ENCODE assay signal across 8 cellular contexts in the genomic region with DNA sequence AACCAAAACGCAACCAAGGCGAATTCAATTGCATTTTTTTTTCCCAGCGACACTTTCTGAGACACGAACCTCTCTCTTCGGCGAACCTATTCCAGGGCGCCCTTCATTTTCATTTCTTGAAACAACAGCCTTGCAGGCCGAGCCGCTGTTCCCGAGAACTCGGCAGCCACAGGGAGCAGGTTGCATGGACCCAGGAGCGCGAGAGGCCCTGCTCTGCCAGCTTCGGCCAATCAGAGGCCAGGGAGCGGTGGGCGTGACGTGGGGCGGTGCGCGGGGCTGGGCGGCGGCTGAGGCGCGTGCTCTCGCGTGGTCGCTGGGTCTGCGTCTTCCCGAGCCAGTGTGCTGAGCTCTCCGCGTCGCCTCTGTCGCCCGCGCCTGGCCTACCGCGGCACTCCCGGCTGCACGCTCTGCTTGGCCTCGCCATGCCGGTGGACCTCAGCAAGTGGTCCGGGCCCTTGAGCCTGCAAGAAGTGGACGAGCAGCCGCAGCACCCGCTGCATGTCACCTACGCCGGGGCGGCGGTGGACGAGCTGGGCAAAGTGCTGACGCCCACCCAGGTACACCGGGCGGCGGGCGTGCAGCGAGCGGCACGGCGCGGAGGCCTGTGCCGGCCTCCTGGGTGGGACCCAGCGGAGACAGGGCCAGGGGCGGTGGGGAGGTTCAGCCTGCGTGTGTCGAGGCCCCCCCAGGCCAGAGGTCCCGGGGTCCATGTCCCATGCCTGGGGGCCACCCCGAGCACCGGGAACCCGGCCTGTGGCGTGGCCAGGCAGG. TPM values are rescaled to one million over a fixed set of nuclear protein-coding genes. Genes with fewer than 3 reads are reported as not detected.
A peak's percentile ranks its signal among the peaks of the same experiment; 100 is the strongest.
DNase-seq lines count a peak whose midpoint lies in the region; ATAC-seq and TF ChIP-seq lines count a peak whose summit lies in the region.

PEBP1 (plus strand) TSS at position 337 of the 771 bp plus-strand sequence; CDS start at position 423, 86 bp downstream.

- H3K4me3 ChIP-seq in Panc1 (ENCODE audit: low read depth in 2 of 2, low read length in 2 of 2) (peak within 1 kb of the TSS; percentile 77 to 80), esophagus (ENCODE audit: low read depth in 1 of 2, low read length in 2 of 2) (peak within 1 kb of the TSS; percentile 75 to 89), muscle layer of colon (ENCODE audit: low read depth in 1 of 2, low read length in 2 of 2) (peak within 1 kb of the TSS; percentile 73 to 96)

- in situ Hi-C loops in Panc1 (cut with HindIII; ENCODE audit: low pct_unique_long_range_greater_than_20kb, low sequenced_read_pairs): no loop called here

- H3K27me3 Mint-ChIP-seq in IgD-negative memory B cell: no peaks in the 10 kb centered on the region
- H3K27me3 Mint-ChIP-seq in activated T-cell treated with anti-CD3 and anti-CD28 coated beads, Interleukin-2, amount 50 U/mL, for 4 hours (ENCODE audit: low read depth): no peaks in the 10 kb centered on the region

- peak within 1 kb of the TSS; percentile 84 for H3K9ac ChIP-seq in muscle layer of colon (ENCODE audit: low read length)

- H3K9me3 Mint-ChIP-seq in IgD-negative memory B cell: no peaks in the 10 kb centered on the region
- no peaks in the 10 kb centered on the region for H3K9me3 Mint-ChIP-seq in activated T-cell treated with anti-CD3 and anti-CD28 coated beads, Interleukin-2, amount 50 U/mL, for 4 hours

- peak within 1 kb of the TSS; percentile 54 to 93 (median 64) for H3K27ac Mint-ChIP-seq in IgD-negative memory B cell

- H3K36me3 ChIP-seq in Panc1 (ENCODE audit: control insufficient read depth, insufficient read depth, low read length) (no peaks in the 10 kb centered on the region; the same call in 1 of the 2 replicates), esophagus (ENCODE audit: control insufficient read depth in 2 of 2, insufficient read depth in 2 of 2, low read length in 1 of 2) (peaks cover 5 to 9% of the 10 kb centered on the region in 2 donors), muscle layer of colon (ENCODE audit: insufficient read depth, low read length) (peaks cover 18% of the 10 kb centered on the region)

- peak; percentile 95 for ATAC-seq in GM21529 (IDR thresholded peaks at IDR 0.05; ENCODE audit: unreplicated experiment)
- ATAC-seq in Panc1: peak; percentile 99
- ATAC-seq in activated T-cell treated with anti-CD3 and anti-CD28 coated beads, Interleukin-2, amount 50 U/mL, for 4 hours: peak; percentile 99 to 100

- H3K4me1 Mint-ChIP-seq in IgD-negative memory B cell: peaks cover 17 to 21% (median 17%) of the 10 kb centered on the region in 3 donors
- H3K4me1 Mint-ChIP-seq in activated T-cell treated with anti-CD3 and anti-CD28 coated beads, Interleukin-2, amount 50 U/mL, for 4 hours (ENCODE audit: low read depth): peaks cover 28% of the 10 kb centered on the region

- H3K27ac ChIP-seq in Panc1 (ENCODE audit: low read length) (peak within 1 kb of the TSS; percentile 83), esophagus (ENCODE audit: low read depth in 2 of 2, low read length in 1 of 2) (peak within 1 kb of the TSS; percentile 78 to 83), muscle layer of colon (ENCODE audit: low read depth, low read length) (peak within 1 kb of the TSS; percentile 86)

- 0% methylated on average over 68 to 70 of the region's 70 CpGs for WGBS in esophagus, 2 donors

- H3K36me3 Mint-ChIP-seq in IgD-negative memory B cell: no peaks in the 10 kb centered on the region
- H3K36me3 Mint-ChIP-seq in activated T-cell treated with anti-CD3 and anti-CD28 coated beads, Interleukin-2, amount 50 U/mL, for 4 hours (ENCODE audit: insufficient read depth): peaks cover 19% of the 10 kb centered on the region

- peak; percentile 80 for DNase-seq in DMS153 treated with DMSO at 0.1 percent for 48 hours (lab: John Stamatoyannopoulos, UW; ENCODE audit: unreplicated experiment)
- DNase-seq in Panc1 (ENCODE audit: low read depth, low spot score): peak; percentile 35
- DNase-seq in activated T-cell treated with anti-CD3 and anti-CD28 coated beads, Interleukin-2, amount 50 U/mL, for 4 hours: peak; percentile 90
- DNase-seq in stimulated activated CD8-positive, alpha-beta memory T cell treated with anti-CD3 and anti-CD28 coated beads, Interleukin-7, amount 100 ng/mL, for 1 hour (ENCODE audit: low read depth in 2 of 2): peak; percentile 85 to 87

- no peaks in the 10 kb centered on the region for H3K27me3 ChIP-seq in Panc1 (ENCODE audit: control insufficient read depth, insufficient read depth, low read length)
- no peaks in the 10 kb centered on the region for H3K27me3 ChIP-seq in esophagus (ENCODE audit: control insufficient read depth in 1 of 2, insufficient read depth in 2 of 2, low read length in 2 of 2)
- no peaks in the 10 kb centered on the region for H3K27me3 ChIP-seq in muscle layer of colon (ENCODE audit: control insufficient read depth in 1 of 2, insufficient read depth in 2 of 2, low read length in 2 of 2)

- BruUV-seq in Panc1 (replicated peaks; lab: Mats Ljungman, UMichigan): no TSS peak

- peak within 1 kb of the TSS; percentile 90 to 97 (median 94) for H3K4me3 Mint-ChIP-seq in IgD-negative memory B cell
- peak within 1 kb of the TSS; percentile 93 for H3K4me3 Mint-ChIP-seq in activated T-cell treated with anti-CD3 and anti-CD28 coated beads, Interleukin-2, amount 50 U/mL, for 4 hours

- H3K4me1 ChIP-seq in Panc1 (ENCODE audit: control insufficient read depth, insufficient read depth, low read length) (no peaks in the 10 kb centered on the region; the same call in 1 of the 2 replicates), esophagus (ENCODE audit: control insufficient read depth in 2 of 2, insufficient read depth in 2 of 2, low read length in 1 of 2) (peaks cover 0 to 4% of the 10 kb centered on the region in 2 donors), muscle layer of colon (ENCODE audit: insufficient read depth, low read length) (peaks cover 12% of the 10 kb centered on the region)

- no peak for TF ChIP-seq CTCF in Panc1 (IDR thresholded peaks at IDR 0.05)

- H3K9me3 ChIP-seq in Panc1 (ENCODE audit: control insufficient read depth, insufficient read depth, low read depth, low read length) (no peaks in the 10 kb centered on the region), esophagus (ENCODE audit: control insufficient read depth in 2 of 2, insufficient read depth in 1 of 2, low read depth in 1 of 2, low read length in 1 of 2) (no peaks in the 10 kb centered on the region), muscle layer of colon (ENCODE audit: low read length) (no peaks in the 10 kb centered on the region)

- POLR2A ChIA-PET in Panc1 (lab: Charles Lee): interaction anchor here (0.6 to 0.8 kb wide), 2 partner anchors 146 to 1271 kb away, joined by 3 to 4 read pairs; no protein-coding TSS in a partner anchor

- intact Hi-C loops in Panc1 (cut with micrococcal nuclease; ENCODE audit: unreplicated experiment): no loop called here

- CTCF ChIA-PET in Panc1 (lab: Charles Lee): interaction anchor here (1.1 kb wide), 1 partner anchor 240 kb away, joined by 4 read pairs; no protein-coding TSS in a partner anchor

RNA-seq across cellular contexts. Expression of gene PEBP1, which starts in this region (rescaled TPM):
- polyA plus RNA-seq in IgD-negative memory B cell (281 TPM), esophagus (100 to 1,000 TPM; 202 to 243 TPM)
- total RNA-seq in Panc1 (2021; ENCODE audit: unreplicated experiment): 168 TPM
- polyA plus RNA-seq in Panc1 (2012; ENCODE audit: insufficient read length): 204 TPM
- 100 to 1,000 TPM; 144 to 194 (median 166) TPM for total RNA-seq in activated T-cell treated with anti-CD3 and anti-CD28 coated beads, Interleukin-2, amount 50 U/mL, for 4 hours

Comparison
In these comparisons a context has a peak if more than half of its experiments do, and no peak if none do; other contexts are left out.
1. Peak in every context shown above with its lines: DNase-seq, ATAC-seq, H3K4me3 ChIP-seq and H3K27ac ChIP-seq.
2. DNase-seq: peak in every context shown above with its lines; median percentile 90 in activated T-cell treated with anti-CD3 and anti-CD28 coated beads, Interleukin-2, amount 50 U/mL, for 4 hours; 86 in stimulated activated CD8-positive, alpha-beta memory T cell treated with anti-CD3 and anti-CD28 coated beads, Interleukin-7, amount 100 ng/mL, for 1 hour; 80 in DMS153 treated with DMSO at 0.1 percent for 48 hours; 35 in Panc1.